Comparison of ENCODE assay signal across 1 cellular context in genomic region chr10:69087600-69088470, GRCh38.
TF ChIP-seq lines count a peak whose summit lies in the region.

Gene SRGN (plus strand): TSS chr10:69088103. CDS start chr10:69088158, 55 bp downstream.

TF ChIP-seq in K562, 482 proteins besides CTCF, POLR2A, EP300 and RAD21 (continued from another document and continues in another):
- no peak for TF ChIP-seq MEF2A (IDR thresholded peaks at IDR 0.05; ENCODE audit: control insufficient read depth, low read depth, low read length)
- no peak for TF ChIP-seq SMARCA5 (IDR thresholded peaks at IDR 0.05)
- TF ChIP-seq BCOR (IDR thresholded peaks at IDR 0.05), result no peak
- no peak for TF ChIP-seq FOXP4 (CRISPR knock-in tag; IDR thresholded peaks at IDR 0.05; ENCODE audit: borderline replicate concordance)
- peak; percentile 30 for TF ChIP-seq NFE2 (IDR thresholded peaks at IDR 0.05; ENCODE audit: low read depth)
- no peak for TF ChIP-seq LARP7 (IDR thresholded peaks at IDR 0.05)
- no peak for TF ChIP-seq ZNF24 (IDR thresholded peaks at IDR 0.05)
- no peak for TF ChIP-seq MEIS2 (IDR thresholded peaks at IDR 0.05; ENCODE audit: partially characterized antibody)
- TF ChIP-seq CBFA2T3 (IDR thresholded peaks at IDR 0.05), result no peak
- no peak for TF ChIP-seq RREB1 (CRISPR knock-in tag; IDR thresholded peaks at IDR 0.05)
- peak; percentile 42 for TF ChIP-seq NEUROD1 (IDR thresholded peaks at IDR 0.05; ENCODE audit: borderline replicate concordance, low read depth, low read length, partially characterized antibody)
- peak; percentile 63; the same call in 1 of the 2 replicates for TF ChIP-seq DPF2 (IDR thresholded peaks at IDR 0.05)
- TF ChIP-seq SLC30A9 (CRISPR knock-in tag; IDR thresholded peaks at IDR 0.05), result no peak
- no peak for TF ChIP-seq TARDBP (IDR thresholded peaks at IDR 0.05)
- peak; percentile 41; the same call in 1 of the 2 replicates for TF ChIP-seq TEAD4 (IDR thresholded peaks at IDR 0.05; ENCODE audit: low read length)
- no peak for TF ChIP-seq TEAD4 (CRISPR knock-in tag; IDR thresholded peaks at IDR 0.05; ENCODE audit: borderline replicate concordance)
- TF ChIP-seq TBL1XR1 (IDR thresholded peaks at IDR 0.05; ENCODE audit: low read length in 2 of 2), result peak in 1 of 2 experiments; percentile 58; a peak in 1 of 4 replicates
- TF ChIP-seq ZNF79 (CRISPR knock-in tag; IDR thresholded peaks at IDR 0.05; ENCODE audit: low read depth), result no peak
- TF ChIP-seq RBM39 (optimal IDR thresholded peaks at IDR 0.05; ENCODE audit: low read depth, low read length), result no peak
- TF ChIP-seq FOSL1 (tag; conservative IDR thresholded peaks at IDR 0.05), result no peak
- TF ChIP-seq SIN3B (IDR thresholded peaks at IDR 0.05; ENCODE audit: low read depth), result no peak
- TF ChIP-seq HDAC3 (IDR thresholded peaks at IDR 0.05; ENCODE audit: borderline replicate concordance, partially characterized antibody), result no peak
- no peak for TF ChIP-seq NONO (IDR thresholded peaks at IDR 0.05; ENCODE audit: low read depth in 2 of 2, low read length in 1 of 2)
- TF ChIP-seq ZNF121 (CRISPR knock-in tag; conservative IDR thresholded peaks at IDR 0.05), result no peak
- no peak for TF ChIP-seq SMAD4 (CRISPR knock-in tag; conservative IDR thresholded peaks at IDR 0.05)
- no peak for TF ChIP-seq RFX7 (CRISPR knock-in tag; IDR thresholded peaks at IDR 0.05)
- no peak for TF ChIP-seq ETV6 (IDR thresholded peaks at IDR 0.05; ENCODE audit: borderline replicate concordance in 1 of 2, low read depth in 2 of 2, low read length in 1 of 2)
- no peak for TF ChIP-seq ETV6 (CRISPR knock-in tag; IDR thresholded peaks at IDR 0.05; ENCODE audit: borderline replicate concordance)
- no peak for TF ChIP-seq ZKSCAN1 (IDR thresholded peaks at IDR 0.05; ENCODE audit: low read depth, low read length)
- 0 out of 2 replicates have a peak, but pooled peaks have one; percentile 39 for TF ChIP-seq DEAF1 (CRISPR knock-in tag; IDR thresholded peaks at IDR 0.05)
- TF ChIP-seq ZBTB33 (CRISPR knock-in tag; IDR thresholded peaks at IDR 0.05), result no peak
- no peak for TF ChIP-seq STAT5A (IDR thresholded peaks at IDR 0.05; ENCODE audit: borderline replicate concordance, low read length)
- TF ChIP-seq RFX5 (IDR thresholded peaks at IDR 0.05; ENCODE audit: low read depth, low read length), result no peak
- no peak for TF ChIP-seq MGA (IDR thresholded peaks at IDR 0.05)
- TF ChIP-seq EZH2 (IDR thresholded peaks at IDR 0.05; ENCODE audit: borderline replicate concordance, low read depth, low read length), result no peak
- no peak for TF ChIP-seq ZNF280A (IDR thresholded peaks at IDR 0.05; ENCODE audit: low read depth, partially characterized antibody)
